ENCODE assay signal across 28 cellular contexts in the genomic region with DNA sequence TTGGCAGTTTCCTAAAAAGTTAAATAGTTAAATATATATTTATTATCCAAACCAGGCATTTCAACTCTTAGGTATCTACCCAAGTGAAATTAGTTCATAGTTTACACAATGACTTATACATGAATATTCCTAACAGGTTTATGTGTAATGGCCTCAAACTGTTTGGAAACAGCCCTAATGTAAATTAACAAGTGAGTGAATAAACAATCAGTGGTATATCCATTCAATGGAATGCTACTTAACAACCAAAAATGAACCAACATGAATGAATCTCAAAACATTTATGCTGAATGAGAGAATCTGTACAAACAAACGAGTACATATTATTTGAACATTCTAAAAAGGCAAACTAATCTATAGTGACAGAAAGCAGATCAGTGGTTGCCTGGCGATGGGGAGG. TPM values are rescaled to one million over a fixed set of nuclear protein-coding genes. Genes with fewer than 3 reads are reported as not detected.
"Had no signal": no experiment of that assay in that cellular context is flagged by ENCODE, and none has a peak within 500 bp of the region (broad histone marks: within the 10 kb centered on the region; RNA-seq: fewer than 3 reads in every experiment).

No MANE protein-coding gene starts in this region.

- H3K4me2 ChIP-seq: neural progenitor cell had no signal

- H3K36me3 Mint-ChIP-seq: natural killer cell treated with Interleukin-12 subunit alpha and Interleukin-12 subunit beta and Interleukin-15 and Interleukin-18, amount 100 ng/mL, for 72 hours; stimulated activated effector memory CD8-positive, alpha-beta T cell treated with anti-CD3 and anti-CD28 coated beads, Interleukin-12 subunit alpha, Interleukin-12 subunit beta, amount 100 ng/mL, for 72 hours; stimulated activated naive B cell treated with anti-CD40 and anti-IgM and Interleukin-4, amounts not matched to agents 10 μg/mL and 1 μg/mL and 100 μg/mL, for 72 hours had no signal

- H2AFZ ChIP-seq: neural progenitor cell, parathyroid adenoma had no signal

- H3K27ac ChIP-seq: neural progenitor cell, ovary, parathyroid adenoma, psoas muscle, right lobe of liver, sigmoid colon, stomach, thoracic aorta, thyroid gland, tibial nerve, upper lobe of left lung, vagina had no signal

- H3K27me3 Mint-ChIP-seq: progenitor cell of endocrine pancreas had no signal

- H3K9ac ChIP-seq: neural progenitor cell, parathyroid adenoma had no signal

- H3K4me1 ChIP-seq: psoas muscle, right lobe of liver, sigmoid colon, tibial nerve, upper lobe of left lung, vagina had no signal

- ATAC-seq: natural killer cell treated with Interleukin-12 subunit alpha and Interleukin-12 subunit beta and Interleukin-15 and Interleukin-18, amount 100 ng/mL, for 72 hours; psoas muscle; right cardiac atrium; right lobe of liver; stimulated activated effector memory CD8-positive, alpha-beta T cell treated with anti-CD3 and anti-CD28 coated beads, Interleukin-12 subunit alpha, Interleukin-12 subunit beta, amount 100 ng/mL, for 72 hours; stimulated activated naive B cell treated with anti-CD40 and anti-IgM and Interleukin-4, amounts not matched to agents 10 μg/mL and 1 μg/mL and 100 μg/mL, for 72 hours had no signal

- H3K27ac Mint-ChIP-seq: natural killer cell treated with Interleukin-12 subunit alpha and Interleukin-12 subunit beta and Interleukin-15 and Interleukin-18, amount 100 ng/mL, for 72 hours; neural progenitor cell; progenitor cell of endocrine pancreas; stimulated activated effector memory CD8-positive, alpha-beta T cell treated with anti-CD3 and anti-CD28 coated beads, Interleukin-12 subunit alpha, Interleukin-12 subunit beta, amount 100 ng/mL, for 72 hours; stimulated activated naive B cell treated with anti-CD40 and anti-IgM and Interleukin-4, amounts not matched to agents 10 μg/mL and 1 μg/mL and 100 μg/mL, for 72 hours; stimulated activated naive CD8-positive, alpha-beta T cell treated with anti-CD3 and anti-CD28 coated beads, Interleukin-15, Interleukin-2, amounts not matched to agents 100 ng/mL and 50 ng/mL, for 24 hours had no signal

- H3K27me3 ChIP-seq: neural progenitor cell, ovary, right lobe of liver, sigmoid colon, stomach, thyroid gland, tibial nerve, upper lobe of left lung, vagina had no signal

- H3K9me3 Mint-ChIP-seq: natural killer cell treated with Interleukin-12 subunit alpha and Interleukin-12 subunit beta and Interleukin-15 and Interleukin-18, amount 100 ng/mL, for 72 hours; stimulated activated effector memory CD8-positive, alpha-beta T cell treated with anti-CD3 and anti-CD28 coated beads, Interleukin-12 subunit alpha, Interleukin-12 subunit beta, amount 100 ng/mL, for 72 hours; stimulated activated naive B cell treated with anti-CD40 and anti-IgM and Interleukin-4, amounts not matched to agents 10 μg/mL and 1 μg/mL and 100 μg/mL, for 72 hours; stimulated activated naive CD8-positive, alpha-beta T cell treated with anti-CD3 and anti-CD28 coated beads, Interleukin-15, Interleukin-2, amounts not matched to agents 100 ng/mL and 50 ng/mL, for 24 hours had no signal

- H3K4me3 Mint-ChIP-seq: natural killer cell treated with Interleukin-12 subunit alpha and Interleukin-12 subunit beta and Interleukin-15 and Interleukin-18, amount 100 ng/mL, for 72 hours; nephron progenitor cell; neural progenitor cell; stimulated activated effector memory CD8-positive, alpha-beta T cell treated with anti-CD3 and anti-CD28 coated beads, Interleukin-12 subunit alpha, Interleukin-12 subunit beta, amount 100 ng/mL, for 72 hours; stimulated activated naive B cell treated with anti-CD40 and anti-IgM and Interleukin-4, amounts not matched to agents 10 μg/mL and 1 μg/mL and 100 μg/mL, for 72 hours; stimulated activated naive CD8-positive, alpha-beta T cell treated with anti-CD3 and anti-CD28 coated beads, Interleukin-15, Interleukin-2, amounts not matched to agents 100 ng/mL and 50 ng/mL, for 24 hours had no signal

- DNase-seq: nephron progenitor cell; occipital lobe; ovary; posterior cingulate gyrus; psoas muscle; right cardiac atrium; right lobe of liver; sigmoid colon; small intestine; stimulated activated CD4-positive, alpha-beta T cell treated with anti-CD3 and anti-CD28 coated beads, Interleukin-15, amount 100 ng/mL, for 24 hours; stimulated activated CD4-positive, alpha-beta T cell treated with anti-CD3 and anti-CD28 coated beads, Interleukin-2, amount 100 ng/mL, for 24 hours; stimulated activated CD4-positive, alpha-beta T cell treated with anti-CD3 and anti-CD28 coated beads, Interleukin-2, amount 100 ng/mL, for 48 hours; stimulated activated CD4-positive, alpha-beta T cell treated with anti-CD3 and anti-CD28 coated beads, Interleukin-4, amount 100 ng/mL, for 24 hours; stimulated activated naive B cell treated with anti-CD40 and anti-IgM and Interleukin-4, amounts not matched to agents 10 μg/mL and 1 μg/mL and 100 μg/mL, for 72 hours; stimulated activated naive CD4-positive, alpha-beta T cell treated with Interleukin-2 at 50 U/mL for 16 hours; stomach; thyroid gland; trophoblast cell; upper lobe of left lung had no signal

- H3K4me1 Mint-ChIP-seq: stimulated activated effector memory CD8-positive, alpha-beta T cell treated with anti-CD3 and anti-CD28 coated beads, Interleukin-12 subunit alpha, Interleukin-12 subunit beta, amount 100 ng/mL, for 72 hours; stimulated activated naive B cell treated with anti-CD40 and anti-IgM and Interleukin-4, amounts not matched to agents 10 μg/mL and 1 μg/mL and 100 μg/mL, for 72 hours had no signal

- H3K9me3 ChIP-seq: ovary, psoas muscle, right lobe of liver, sigmoid colon, stomach, thoracic aorta, thyroid gland, tibial nerve, upper lobe of left lung, vagina had no signal

- H3K4me3 ChIP-seq: neural progenitor cell, ovary, psoas muscle, right lobe of liver, sigmoid colon, stomach, thoracic aorta, thyroid gland, tibial nerve, upper lobe of left lung, vagina had no signal

- H3K36me3 ChIP-seq: ovary, right lobe of liver, sigmoid colon, stomach, thoracic aorta, thyroid gland, tibial nerve, upper lobe of left lung, vagina had no signal

RNA-seq across cellular contexts. Expression of gene PRTG, which starts 33.5 kb away (rescaled TPM):
- total RNA-seq: natural killer cell treated with Interleukin-12 subunit alpha and Interleukin-12 subunit beta and Interleukin-15 and Interleukin-18, amount 100 ng/mL, for 72 hours had no signal
